ENCODE assay signal across 26 cellular contexts in genomic region chr2:41112228-41112627, GRCh38.
"Had no signal": no experiment of that assay in that cellular context is flagged by ENCODE, and none has a peak within 500 bp of the region (broad histone marks: within the 10 kb centered on the region; RNA-seq: fewer than 3 reads in every experiment).

No MANE protein-coding gene starts in this region.

- H3K36me3 ChIP-seq: spleen, thoracic aorta, upper lobe of left lung, WERI-Rb-1 had no signal

- H3K9me3 ChIP-seq: thoracic aorta, upper lobe of left lung had no signal

- H3K4me3 Mint-ChIP-seq: activated CD4-positive, alpha-beta T cell treated with anti-CD3 and anti-CD28 coated beads, Interleukin-2, amount 10 ng/mL, durations not matched to agents 7 days and 5 days; activated CD8-positive, alpha-beta memory T cell treated with anti-CD3 and anti-CD28 coated beads, Interleukin-2, amount 10 ng/mL, durations not matched to agents 7 days and 5 days; activated CD8-positive, alpha-beta T cell treated with anti-CD3 and anti-CD28 coated beads for 36 hours; activated naive CD4-positive, alpha-beta T cell treated with anti-CD3 and anti-CD28 coated beads, Interleukin-2, amount 50 U/mL, for 24 hours; activated T-helper 1 cell treated with anti-CD3 and anti-CD28 coated beads, Interleukin-12 subunit alpha, Interleukin-12 subunit beta, Interleukin-2, Interleukin-4 antibody, amounts not matched to agents 30 ng/mL and 10 ng/mL and 1 ng/mL, durations not matched to agents 14 hours and 24 hours and 36 hours; brain; dendritic cell treated with granulocyte-macrophage colony-stimulating factor and Interleukin-4, amounts not matched to agents 40 ng/mL and 50 ng/mL, for 4 days; memory B cell; natural killer cell treated with Interleukin-12 subunit alpha and Interleukin-12 subunit beta and Interleukin-15 and Interleukin-18, amount 100 ng/mL, for 72 hours had no signal

- H3K27me3 ChIP-seq: spleen, upper lobe of left lung had no signal

- ATAC-seq: activated CD8-positive, alpha-beta memory T cell treated with anti-CD3 and anti-CD28 coated beads, Interleukin-2, amount 10 ng/mL, durations not matched to agents 7 days and 5 days; activated CD8-positive, alpha-beta T cell treated with anti-CD3 and anti-CD28 coated beads for 36 hours; natural killer cell treated with Interleukin-12 subunit alpha and Interleukin-12 subunit beta and Interleukin-15 and Interleukin-18, amount 100 ng/mL, for 72 hours had no signal

- H3K27me3 Mint-ChIP-seq: activated CD4-positive, alpha-beta T cell treated with anti-CD3 and anti-CD28 coated beads, Interleukin-2, amount 10 ng/mL, durations not matched to agents 7 days and 5 days; activated CD8-positive, alpha-beta memory T cell treated with anti-CD3 and anti-CD28 coated beads, Interleukin-2, amount 10 ng/mL, durations not matched to agents 7 days and 5 days; activated CD8-positive, alpha-beta T cell treated with anti-CD3 and anti-CD28 coated beads for 36 hours; activated naive CD4-positive, alpha-beta T cell treated with anti-CD3 and anti-CD28 coated beads, Interleukin-2, amount 50 U/mL, for 24 hours; brain; dendritic cell treated with granulocyte-macrophage colony-stimulating factor and Interleukin-4, amounts not matched to agents 40 ng/mL and 50 ng/mL, for 4 days; memory B cell; natural killer cell treated with Interleukin-12 subunit alpha and Interleukin-12 subunit beta and Interleukin-15 and Interleukin-18, amount 100 ng/mL, for 72 hours had no signal

- H3K27ac ChIP-seq: spleen, thoracic aorta, upper lobe of left lung, WERI-Rb-1 had no signal

- DNase-seq: activated CD4-positive, alpha-beta T cell treated with anti-CD3 and anti-CD28 coated beads, Interleukin-2, amount 10 ng/mL, durations not matched to agents 7 days and 5 days; activated CD4-positive, CD25-positive, alpha-beta regulatory T cell treated with anti-CD3 and anti-CD28 coated beads, Interleukin-2, amount 50 U/mL, for 72 hours; activated CD8-positive, alpha-beta memory T cell treated with anti-CD3 and anti-CD28 coated beads, Interleukin-2, amount 10 ng/mL, durations not matched to agents 7 days and 5 days; activated CD8-positive, alpha-beta T cell treated with anti-CD3 and anti-CD28 coated beads for 36 hours; activated gamma-delta T cell; activated T-cell treated with anti-CD3 and anti-CD28 coated beads for 4 hours; anterior cingulate cortex; caudate nucleus; effector CD4-positive, alpha-beta T cell; erythroblast; glutamatergic neuron; hypothalamus; posterior cingulate gyrus; spleen; stimulated activated CD4-positive, alpha-beta T cell treated with anti-CD3 and anti-CD28 coated beads, Interleukin-4, amount 100 ng/mL, for 1 hour; stimulated activated naive CD4-positive, alpha-beta T cell; upper lobe of left lung; WERI-Rb-1 had no signal

- H3K4me3 ChIP-seq: spleen, thoracic aorta, upper lobe of left lung had no signal

- H3K9me3 Mint-ChIP-seq: activated T-helper 1 cell treated with anti-CD3 and anti-CD28 coated beads, Interleukin-12 subunit alpha, Interleukin-12 subunit beta, Interleukin-2, Interleukin-4 antibody, amounts not matched to agents 30 ng/mL and 10 ng/mL and 1 ng/mL, durations not matched to agents 14 hours and 24 hours and 36 hours had no signal

- H3K36me3 Mint-ChIP-seq: activated CD8-positive, alpha-beta memory T cell treated with anti-CD3 and anti-CD28 coated beads, Interleukin-2, amount 10 ng/mL, durations not matched to agents 7 days and 5 days; activated naive CD4-positive, alpha-beta T cell treated with anti-CD3 and anti-CD28 coated beads, Interleukin-2, amount 50 U/mL, for 24 hours; brain; memory B cell; natural killer cell treated with Interleukin-12 subunit alpha and Interleukin-12 subunit beta and Interleukin-15 and Interleukin-18, amount 100 ng/mL, for 72 hours had no signal

- H3K27ac Mint-ChIP-seq: activated CD4-positive, alpha-beta T cell treated with anti-CD3 and anti-CD28 coated beads, Interleukin-2, amount 10 ng/mL, durations not matched to agents 7 days and 5 days; activated CD8-positive, alpha-beta memory T cell treated with anti-CD3 and anti-CD28 coated beads, Interleukin-2, amount 10 ng/mL, durations not matched to agents 7 days and 5 days; activated CD8-positive, alpha-beta T cell treated with anti-CD3 and anti-CD28 coated beads for 36 hours; activated naive CD4-positive, alpha-beta T cell treated with anti-CD3 and anti-CD28 coated beads, Interleukin-2, amount 50 U/mL, for 24 hours; activated T-helper 1 cell treated with anti-CD3 and anti-CD28 coated beads, Interleukin-12 subunit alpha, Interleukin-12 subunit beta, Interleukin-2, Interleukin-4 antibody, amounts not matched to agents 30 ng/mL and 10 ng/mL and 1 ng/mL, durations not matched to agents 14 hours and 24 hours and 36 hours; dendritic cell treated with granulocyte-macrophage colony-stimulating factor and Interleukin-4, amounts not matched to agents 40 ng/mL and 50 ng/mL, for 4 days; memory B cell; natural killer cell treated with Interleukin-12 subunit alpha and Interleukin-12 subunit beta and Interleukin-15 and Interleukin-18, amount 100 ng/mL, for 72 hours had no signal

- H3K4me1 ChIP-seq: spleen, upper lobe of left lung had no signal

- H3K4me1 Mint-ChIP-seq: activated CD4-positive, alpha-beta T cell treated with anti-CD3 and anti-CD28 coated beads, Interleukin-2, amount 10 ng/mL, durations not matched to agents 7 days and 5 days; activated CD8-positive, alpha-beta memory T cell treated with anti-CD3 and anti-CD28 coated beads, Interleukin-2, amount 10 ng/mL, durations not matched to agents 7 days and 5 days; activated naive CD4-positive, alpha-beta T cell treated with anti-CD3 and anti-CD28 coated beads, Interleukin-2, amount 50 U/mL, for 24 hours; memory B cell had no signal

- FAIRE-seq: frontal cortex had no signal
